ENCODE assay signal across 13 cellular contexts in genomic region chr19:28402701-28403290, GRCh38.
DNase-seq lines count a peak whose midpoint lies in the region; ATAC-seq and TF ChIP-seq lines count a peak whose summit lies in the region.
"Had no signal": no experiment of that assay in that cellular context is flagged by ENCODE, and none has a peak within 500 bp of the region (broad histone marks: within the 10 kb centered on the region; RNA-seq: fewer than 3 reads in every experiment).

No MANE protein-coding gene starts in this region.

- no peak for DNase-seq in T-helper 1 cell
- peak; percentile 45 for DNase-seq in NCI-H345 treated with DMSO at 0.1 percent for 48 hours (lab: John Stamatoyannopoulos, UW; ENCODE audit: unreplicated experiment)
- peak; percentile 57 for DNase-seq in mesenteric fat pad (ENCODE audit: low spot score)
- no peak for DNase-seq in ascending aorta (ENCODE audit: low spot score in 2 of 2)
- no peak for DNase-seq in NCI-H187 treated with DMSO at 0.1 percent for 48 hours (lab: John Stamatoyannopoulos, UW)
- DNase-seq in activated CD8-positive, alpha-beta memory T cell treated with anti-CD3 and anti-CD28 coated beads, Interleukin-2, amount 10 ng/mL, durations not matched to agents 7 days and 5 days = no peak
- DNase-seq: CD4-positive, CD25-positive, alpha-beta regulatory T cell; DMS53 had no signal

- intact Hi-C loops in ascending aorta (cut with DNase I) = no loop called here

- no peaks in the 10 kb centered on the region for H3K9me3 ChIP-seq in ascending aorta

- H3K4me1 Mint-ChIP-seq in T-helper 1 cell treated with Interleukin-12 subunit alpha and Interleukin-12 subunit beta and Interleukin-4 antibody, amounts not matched to agents 30 μg/mL and 1 μg/mL, for 36 hours (ENCODE audit: low read depth) = peaks cover 40% of the 10 kb centered on the region
- no peaks in the 10 kb centered on the region for H3K4me1 Mint-ChIP-seq in activated CD8-positive, alpha-beta memory T cell treated with anti-CD3 and anti-CD28 coated beads, Interleukin-2, amount 10 ng/mL, durations not matched to agents 7 days and 5 days
- H3K4me1 Mint-ChIP-seq: CD4-positive, CD25-positive, alpha-beta regulatory T cell had no signal

- no peak overlapping the region for H3K27ac ChIP-seq in ascending aorta
- H3K27ac ChIP-seq: 22Rv1, HL-60 had no signal

- H3K4me3 ChIP-seq in ascending aorta = no peak overlapping the region

- peaks cover 18% of the 10 kb centered on the region for H3K9me3 Mint-ChIP-seq in T-helper 1 cell treated with Interleukin-12 subunit alpha and Interleukin-12 subunit beta and Interleukin-4 antibody, amounts not matched to agents 30 μg/mL and 1 μg/mL, for 36 hours
- peaks cover 14% of the 10 kb centered on the region for H3K9me3 Mint-ChIP-seq in activated CD8-positive, alpha-beta memory T cell treated with anti-CD3 and anti-CD28 coated beads, Interleukin-2, amount 10 ng/mL, durations not matched to agents 7 days and 5 days (ENCODE audit: low read depth)

- H3K27me3 ChIP-seq in ascending aorta = no peaks in the 10 kb centered on the region

- H3K36me3 Mint-ChIP-seq in T-helper 1 cell treated with Interleukin-12 subunit alpha and Interleukin-12 subunit beta and Interleukin-4 antibody, amounts not matched to agents 30 μg/mL and 1 μg/mL, for 36 hours (ENCODE audit: low read depth) = peaks cover 8% of the 10 kb centered on the region
- no peaks in the 10 kb centered on the region for H3K36me3 Mint-ChIP-seq in activated CD8-positive, alpha-beta memory T cell treated with anti-CD3 and anti-CD28 coated beads, Interleukin-2, amount 10 ng/mL, durations not matched to agents 7 days and 5 days
- H3K36me3 Mint-ChIP-seq: CD4-positive, CD25-positive, alpha-beta regulatory T cell had no signal

- H3K4me1 ChIP-seq in ascending aorta = no peaks in the 10 kb centered on the region

- no peak for TF ChIP-seq CTCF in ascending aorta (IDR thresholded peaks at IDR 0.05)

- no peaks in the 10 kb centered on the region for H3K27me3 Mint-ChIP-seq in T-helper 1 cell treated with Interleukin-12 subunit alpha and Interleukin-12 subunit beta and Interleukin-4 antibody, amounts not matched to agents 30 μg/mL and 1 μg/mL, for 36 hours (ENCODE audit: low read depth)
- no peaks in the 10 kb centered on the region for H3K27me3 Mint-ChIP-seq in activated CD8-positive, alpha-beta memory T cell treated with anti-CD3 and anti-CD28 coated beads, Interleukin-2, amount 10 ng/mL, durations not matched to agents 7 days and 5 days
- H3K27me3 Mint-ChIP-seq: CD4-positive, CD25-positive, alpha-beta regulatory T cell had no signal

- no peaks in the 10 kb centered on the region for H3K36me3 ChIP-seq in ascending aorta

- no peak for ATAC-seq in GM19328 (IDR thresholded peaks at IDR 0.05; ENCODE audit: unreplicated experiment)
- no peak for ATAC-seq in activated CD8-positive, alpha-beta memory T cell treated with anti-CD3 and anti-CD28 coated beads, Interleukin-2, amount 10 ng/mL, durations not matched to agents 7 days and 5 days
- ATAC-seq: HCT116 had no signal

- CTCF ChIA-PET in activated CD8-positive, alpha-beta memory T cell treated with anti-CD3 and anti-CD28 coated beads, Interleukin-2, amount 10 ng/mL, durations not matched to agents 7 days and 5 days (lab: Charles Lee) = no interaction called here

- H3K4me3 Mint-ChIP-seq in T-helper 1 cell treated with Interleukin-12 subunit alpha and Interleukin-12 subunit beta and Interleukin-4 antibody, amounts not matched to agents 30 μg/mL and 1 μg/mL, for 36 hours = no peak overlapping the region
- no peak overlapping the region for H3K4me3 Mint-ChIP-seq in activated CD8-positive, alpha-beta memory T cell treated with anti-CD3 and anti-CD28 coated beads, Interleukin-2, amount 10 ng/mL, durations not matched to agents 7 days and 5 days
- H3K4me3 Mint-ChIP-seq: CD4-positive, CD25-positive, alpha-beta regulatory T cell had no signal

- peak overlapping the region; percentile 37 for H3K27ac Mint-ChIP-seq in T-helper 1 cell treated with Interleukin-12 subunit alpha and Interleukin-12 subunit beta and Interleukin-4 antibody, amounts not matched to agents 30 μg/mL and 1 μg/mL, for 36 hours
- H3K27ac Mint-ChIP-seq in activated CD8-positive, alpha-beta memory T cell treated with anti-CD3 and anti-CD28 coated beads, Interleukin-2, amount 10 ng/mL, durations not matched to agents 7 days and 5 days = no peak overlapping the region
- H3K27ac Mint-ChIP-seq: CD4-positive, CD25-positive, alpha-beta regulatory T cell had no signal

Comparison
In these comparisons a context has a peak if more than half of its experiments do, and no peak if none do; other contexts are left out.
1. DNase-seq: peak in NCI-H345 treated with DMSO at 0.1 percent for 48 hours (single experiment) and mesenteric fat pad (single experiment); none in T-helper 1 cell (0 of 5), ascending aorta (0 of 2), NCI-H187 treated with DMSO at 0.1 percent for 48 hours (single experiment) and activated CD8-positive, alpha-beta memory T cell treated with anti-CD3 and anti-CD28 coated beads, Interleukin-2, amount 10 ng/mL, durations not matched to agents 7 days and 5 days (single experiment).